ENCODE assay signal across 1 cellular context in the genomic region with DNA sequence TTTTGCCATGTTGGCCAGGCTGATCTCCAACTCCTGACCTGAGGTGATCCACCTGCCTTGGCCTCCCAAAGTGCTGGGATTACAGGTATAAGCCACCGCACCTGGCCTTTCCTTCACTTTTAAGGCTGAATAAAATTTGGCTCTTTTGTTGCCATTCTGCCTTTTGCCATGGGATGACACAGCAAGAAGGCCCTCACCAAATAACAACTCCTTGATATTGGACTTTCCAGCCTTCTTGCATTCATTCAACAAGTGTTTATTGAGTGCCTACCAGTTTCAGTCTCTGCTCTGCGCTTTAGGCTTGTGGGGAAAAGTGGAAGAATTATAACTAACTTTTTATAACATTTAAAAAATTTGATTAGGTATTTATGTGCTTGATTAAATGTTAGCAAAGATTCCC.
TF ChIP-seq lines count a peak whose summit lies in the region.

No MANE protein-coding gene starts in this region.

TF ChIP-seq in HEK293, 187 proteins besides CTCF, POLR2A, EP300 and RAD21 (continued from another document):
- TF ChIP-seq SCRT2 (tag by site-specific recombination; IDR thresholded peaks at IDR 0.05): peak; percentile 80
TF ChIP-seq in HEK293: peak in this region for 2.
